Comparison of ENCODE assay signal across 14 cellular contexts in genomic region chr7:6242561-6242960, GRCh38.
"Had no signal": no experiment of that assay in that cellular context is flagged by ENCODE, and none has a peak within 500 bp of the region (broad histone marks: within the 10 kb centered on the region; RNA-seq: fewer than 3 reads in every experiment).

No MANE protein-coding gene starts in this region.

- H3K9me3 ChIP-seq: adrenal gland, colonic mucosa, pancreas, upper lobe of right lung had no signal

- H3K4me1 ChIP-seq: colonic mucosa, upper lobe of right lung had no signal

- H3K27ac ChIP-seq: adrenal gland, colonic mucosa, pancreas, upper lobe of right lung had no signal

- DNase-seq: activated B cell treated with CpG ODN at 0.5 μM for 24 hours; activated CD4-positive, alpha-beta T cell treated with anti-CD3 and anti-CD28 coated beads, Interleukin-2, amount 10 ng/mL, durations not matched to agents 24 days and 14 days; activated CD8-positive, alpha-beta memory T cell treated with anti-CD3 and anti-CD28 coated beads for 24 hours; activated naive CD4-positive, alpha-beta T cell treated with anti-CD3 and anti-CD28 coated beads, Interleukin-2, amount 50 U/mL, for 16 hours; activated T-cell treated with anti-CD3 and anti-CD28 coated beads for 4 hours; adrenal gland; colonic mucosa; glutamatergic neuron; pancreas; stimulated activated CD4-positive, alpha-beta T cell treated with anti-CD3 and anti-CD28 coated beads, Interleukin-15, amount 100 ng/mL, for 24 hours; stimulated activated CD4-positive, alpha-beta T cell treated with anti-CD3 and anti-CD28 coated beads, Interleukin-4, amount 100 ng/mL, for 24 hours; T-helper 17 cell; upper lobe of right lung had no signal

- FAIRE-seq: pancreas, TTC549 had no signal

- H3K27me3 ChIP-seq: adrenal gland, colonic mucosa, pancreas, upper lobe of right lung had no signal

- H3K4me3 ChIP-seq: adrenal gland, colonic mucosa, pancreas, upper lobe of right lung had no signal

- ATAC-seq: pancreas, T-helper 17 cell, upper lobe of right lung had no signal

- H3K36me3 ChIP-seq: adrenal gland, colonic mucosa, pancreas, upper lobe of right lung had no signal
